15 cellular contexts compared by ENCODE assay signal in the genomic region with DNA sequence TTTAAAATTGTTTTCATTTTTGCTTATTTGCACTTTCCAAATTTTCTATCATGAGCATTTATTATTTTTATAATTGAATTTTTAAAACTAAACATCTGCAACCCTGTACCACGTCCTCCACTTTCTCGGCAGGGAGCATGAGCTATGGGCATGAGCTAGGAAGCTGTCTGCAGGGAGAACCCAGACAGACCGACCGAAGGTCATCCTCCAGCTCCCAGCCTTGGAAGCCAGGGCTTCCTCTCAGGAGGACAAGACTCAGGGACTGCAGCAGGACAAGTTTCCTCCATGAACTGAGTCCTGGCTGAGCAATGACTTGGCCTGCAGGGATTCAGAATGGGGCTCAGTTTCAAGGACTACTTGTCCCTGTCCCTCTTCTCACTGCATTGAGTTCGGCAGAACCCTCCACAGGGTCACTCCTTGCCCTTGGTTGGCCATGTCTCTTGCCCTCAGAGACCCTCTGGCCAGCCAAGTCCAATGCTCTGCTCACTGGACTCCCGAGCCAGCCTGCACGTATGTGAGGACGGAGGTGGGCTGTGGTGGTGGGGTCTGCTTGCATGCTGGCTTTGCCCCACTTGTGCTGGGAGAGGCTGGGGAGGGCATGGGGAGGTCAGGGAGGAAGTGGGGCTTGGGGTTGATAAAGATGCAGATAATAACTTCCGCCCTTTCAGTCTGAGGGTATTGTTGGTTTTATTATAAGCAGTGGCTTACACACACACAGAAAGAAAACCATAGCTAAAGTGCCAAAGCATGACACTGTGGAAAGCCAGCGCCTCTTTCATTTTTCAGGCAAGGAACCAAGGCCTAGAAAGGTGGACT. TPM values are rescaled to one million over a fixed set of nuclear protein-coding genes. Genes with fewer than 3 reads are reported as not detected.
DNase-seq lines count a peak whose midpoint lies in the region; ATAC-seq and TF ChIP-seq lines count a peak whose summit lies in the region.
"Had no signal": no experiment of that assay in that cellular context is flagged by ENCODE, and none has a peak within 500 bp of the region (broad histone marks: within the 10 kb centered on the region; RNA-seq: fewer than 3 reads in every experiment).

No MANE protein-coding gene starts in this region.

- peak; percentile 65 to 85 (median 77) for ATAC-seq in T-cell (replicated peaks in 1 of 4)
- ATAC-seq in left colon, result peak; percentile 37
- ATAC-seq: gastrocnemius medialis had no signal

- H3K4me3 Mint-ChIP-seq in activated naive CD4-positive, alpha-beta T cell treated with anti-CD3 and anti-CD28 coated beads, Interleukin-2, amount 10 ng/mL, durations not matched to agents 7 days and 5 days, result no peak overlapping the region
- no peak overlapping the region for H3K4me3 Mint-ChIP-seq in activated naive CD4-positive, alpha-beta T cell treated with anti-CD3 and anti-CD28 coated beads for 36 hours
- H3K4me3 Mint-ChIP-seq in T-cell, result peak overlapping the region in 1 of 3 donors; percentile 66

- POLR2A ChIA-PET in T-cell (lab: Charles Lee), result no interaction called here

- H3K9me3 ChIP-seq in subcutaneous abdominal adipose tissue (ENCODE audit: control insufficient read depth in 5 of 5, low read length in 5 of 5), result no peaks in the 10 kb centered on the region
- H3K9me3 ChIP-seq: gastrocnemius medialis, uterus had no signal

- no peaks in the 10 kb centered on the region for H3K9me3 Mint-ChIP-seq in activated naive CD4-positive, alpha-beta T cell treated with anti-CD3 and anti-CD28 coated beads, Interleukin-2, amount 10 ng/mL, durations not matched to agents 7 days and 5 days
- no peaks in the 10 kb centered on the region for H3K9me3 Mint-ChIP-seq in activated naive CD4-positive, alpha-beta T cell treated with anti-CD3 and anti-CD28 coated beads for 36 hours
- H3K9me3 Mint-ChIP-seq in T-cell, result no peaks in the 10 kb centered on the region

- DNase-seq in activated naive CD4-positive, alpha-beta T cell treated with anti-CD3 and anti-CD28 coated beads, Interleukin-2, amount 10 ng/mL, durations not matched to agents 7 days and 5 days, result peak; percentile 33
- no peak for DNase-seq in activated naive CD4-positive, alpha-beta T cell treated with anti-CD3 and anti-CD28 coated beads for 36 hours
- peak in 11 of 34 experiments; percentile 8 to 21 (median 15) for DNase-seq in T-cell
- no peak for DNase-seq in left colon
- no peak for DNase-seq in NCI-H2196 (lab: John Stamatoyannopoulos, UW; ENCODE audit: unreplicated experiment)
- no peak for DNase-seq in erythroblast (lab: John Stamatoyannopoulos, UW)
- DNase-seq in Kasumi-1 (lab: John Stamatoyannopoulos, UW), result no peak
- DNase-seq: brain microvascular endothelial cell; gastrocnemius medialis; KG1; NCI-H187 treated with DMSO at 0.1 percent for 48 hours; NCI-H748 treated with DMSO at 0.1 percent for 48 hours; stimulated activated CD4-positive, alpha-beta T cell treated with anti-CD3 and anti-CD28 coated beads, Interleukin-2, amount 100 ng/mL, for 48 hours had no signal

- no peaks in the 10 kb centered on the region for H3K27me3 ChIP-seq in subcutaneous abdominal adipose tissue (ENCODE audit: control insufficient read depth in 5 of 5, insufficient read depth in 4 of 5, low read length in 5 of 5)
- H3K27me3 ChIP-seq: brain microvascular endothelial cell, gastrocnemius medialis, uterus had no signal

- TF ChIP-seq POLR2A in erythroblast (IDR thresholded peaks at IDR 0.05; ENCODE audit: low read length), result no peak

- CTCF ChIA-PET in activated naive CD4-positive, alpha-beta T cell treated with anti-CD3 and anti-CD28 coated beads, Interleukin-2, amount 10 ng/mL, durations not matched to agents 7 days and 5 days (lab: Charles Lee), result interaction anchor here (1.4 to 2.7 kb wide), 3 partner anchors 32 to 41 kb away, joined by 3 to 8 read pairs (median 6); no protein-coding TSS in a partner anchor
- CTCF ChIA-PET in activated naive CD4-positive, alpha-beta T cell treated with anti-CD3 and anti-CD28 coated beads for 36 hours (lab: Charles Lee), result interaction anchor here (1.7 kb wide), 1 partner anchor 78 kb away, joined by 6 read pairs; no protein-coding TSS in a partner anchor
- CTCF ChIA-PET in T-cell (lab: Charles Lee), result interaction anchor here in 1 of 2 donors (0.6 to 1.5 kb wide), 3 partner anchors 26 to 30 kb away, joined by 3 to 7 read pairs (median 3); no protein-coding TSS in a partner anchor

- H3K4me1 Mint-ChIP-seq in activated naive CD4-positive, alpha-beta T cell treated with anti-CD3 and anti-CD28 coated beads, Interleukin-2, amount 10 ng/mL, durations not matched to agents 7 days and 5 days, result peaks cover 38% of the 10 kb centered on the region
- peaks cover 10% of the 10 kb centered on the region for H3K4me1 Mint-ChIP-seq in activated naive CD4-positive, alpha-beta T cell treated with anti-CD3 and anti-CD28 coated beads for 36 hours (ENCODE audit: low read depth)
- peaks cover 23 to 53% (median 26%) of the 10 kb centered on the region in 3 donors for H3K4me1 Mint-ChIP-seq in T-cell

- peaks cover 85% of the 10 kb centered on the region for H3K27me3 Mint-ChIP-seq in activated naive CD4-positive, alpha-beta T cell treated with anti-CD3 and anti-CD28 coated beads, Interleukin-2, amount 10 ng/mL, durations not matched to agents 7 days and 5 days
- H3K27me3 Mint-ChIP-seq in activated naive CD4-positive, alpha-beta T cell treated with anti-CD3 and anti-CD28 coated beads for 36 hours (ENCODE audit: low read depth), result no peaks in the 10 kb centered on the region
- H3K27me3 Mint-ChIP-seq in T-cell, result no peaks in the 10 kb centered on the region

- H3K4me1 ChIP-seq in subcutaneous abdominal adipose tissue (ENCODE audit: control insufficient read depth in 5 of 5, insufficient read depth in 5 of 5, low read length in 5 of 5), result peaks cover 0 to 74% (median 44%) of the 10 kb centered on the region in 5 donors
- H3K4me1 ChIP-seq: gastrocnemius medialis, uterus had no signal

- peak overlapping the region; percentile 65 for H3K27ac ChIP-seq in subcutaneous abdominal adipose tissue (ENCODE audit: low read depth, low read length)
- H3K27ac ChIP-seq: brain microvascular endothelial cell, gastrocnemius medialis, uterus had no signal

- intact Hi-C loops in activated naive CD4-positive, alpha-beta T cell treated with anti-CD3 and anti-CD28 coated beads for 36 hours (cut with micrococcal nuclease), result no loop called here
- intact Hi-C loops in left colon (cut with DNase I, micrococcal nuclease), result no loop called here

- no peak overlapping the region for H3K27ac Mint-ChIP-seq in activated naive CD4-positive, alpha-beta T cell treated with anti-CD3 and anti-CD28 coated beads, Interleukin-2, amount 10 ng/mL, durations not matched to agents 7 days and 5 days
- H3K27ac Mint-ChIP-seq in activated naive CD4-positive, alpha-beta T cell treated with anti-CD3 and anti-CD28 coated beads for 36 hours, result no peak overlapping the region
- H3K27ac Mint-ChIP-seq in T-cell, result peak overlapping the region; percentile 61 to 69

- peaks cover 0 to 3% (median 0%) of the 10 kb centered on the region in 5 donors for H3K36me3 ChIP-seq in subcutaneous abdominal adipose tissue (ENCODE audit: control insufficient read depth in 5 of 5, insufficient read depth in 5 of 5, low read length in 5 of 5)
- H3K36me3 ChIP-seq: brain microvascular endothelial cell, gastrocnemius medialis, uterus had no signal

- H3K4me3 ChIP-seq in subcutaneous abdominal adipose tissue (ENCODE audit: low read depth in 1 of 5, low read length in 5 of 5), result peak overlapping the region in 2 of 5 donors; percentile 2 to 36
- H3K4me3 ChIP-seq: gastrocnemius medialis, uterus had no signal

- no peaks in the 10 kb centered on the region for H3K36me3 Mint-ChIP-seq in activated naive CD4-positive, alpha-beta T cell treated with anti-CD3 and anti-CD28 coated beads, Interleukin-2, amount 10 ng/mL, durations not matched to agents 7 days and 5 days
- no peaks in the 10 kb centered on the region for H3K36me3 Mint-ChIP-seq in activated naive CD4-positive, alpha-beta T cell treated with anti-CD3 and anti-CD28 coated beads for 36 hours (ENCODE audit: low read depth)
- H3K36me3 Mint-ChIP-seq in T-cell, result no peaks in the 10 kb centered on the region

- H3K9ac ChIP-seq in subcutaneous abdominal adipose tissue (ENCODE audit: low read length in 5 of 5), result peak overlapping the region in 1 of 5 donors; percentile 20

RNA-seq across cellular contexts. Expression of a gene that starts 6.6 kb away (rescaled TPM):
- not detected for total RNA-seq in activated naive CD4-positive, alpha-beta T cell treated with anti-CD3 and anti-CD28 coated beads for 36 hours
- total RNA-seq in T-cell (1 to 10 TPM in 2 of 5 donors, under 1 TPM in 3; 0.62 to 3.0 (median 0.70) TPM), left colon (1 to 10 TPM in 1 of 2 donors, under 1 TPM in 1; 0.15 to 1.3 TPM)

RNA-seq across cellular contexts. Expression of a gene that starts 59.4 kb away (rescaled TPM):
- total RNA-seq in activated naive CD4-positive, alpha-beta T cell treated with anti-CD3 and anti-CD28 coated beads for 36 hours, result 100 to 1,000 TPM; 908 to 911 TPM
- total RNA-seq in T-cell, result 100 to 1,000 TPM; 358 to 468 (median 397) TPM
- total RNA-seq in left colon, result 100 to 1,000 TPM; 229 to 335 TPM

Comparison
In these comparisons a context has a peak if more than half of its experiments do, and no peak if none do; other contexts are left out.
1. H3K27ac Mint-ChIP-seq: peak in T-cell (2 of 2); none in activated naive CD4-positive, alpha-beta T cell treated with anti-CD3 and anti-CD28 coated beads, Interleukin-2, amount 10 ng/mL, durations not matched to agents 7 days and 5 days (single experiment) and activated naive CD4-positive, alpha-beta T cell treated with anti-CD3 and anti-CD28 coated beads for 36 hours (single experiment).